Comparison of ENCODE assay signal across 1 cellular context in the genomic region with DNA sequence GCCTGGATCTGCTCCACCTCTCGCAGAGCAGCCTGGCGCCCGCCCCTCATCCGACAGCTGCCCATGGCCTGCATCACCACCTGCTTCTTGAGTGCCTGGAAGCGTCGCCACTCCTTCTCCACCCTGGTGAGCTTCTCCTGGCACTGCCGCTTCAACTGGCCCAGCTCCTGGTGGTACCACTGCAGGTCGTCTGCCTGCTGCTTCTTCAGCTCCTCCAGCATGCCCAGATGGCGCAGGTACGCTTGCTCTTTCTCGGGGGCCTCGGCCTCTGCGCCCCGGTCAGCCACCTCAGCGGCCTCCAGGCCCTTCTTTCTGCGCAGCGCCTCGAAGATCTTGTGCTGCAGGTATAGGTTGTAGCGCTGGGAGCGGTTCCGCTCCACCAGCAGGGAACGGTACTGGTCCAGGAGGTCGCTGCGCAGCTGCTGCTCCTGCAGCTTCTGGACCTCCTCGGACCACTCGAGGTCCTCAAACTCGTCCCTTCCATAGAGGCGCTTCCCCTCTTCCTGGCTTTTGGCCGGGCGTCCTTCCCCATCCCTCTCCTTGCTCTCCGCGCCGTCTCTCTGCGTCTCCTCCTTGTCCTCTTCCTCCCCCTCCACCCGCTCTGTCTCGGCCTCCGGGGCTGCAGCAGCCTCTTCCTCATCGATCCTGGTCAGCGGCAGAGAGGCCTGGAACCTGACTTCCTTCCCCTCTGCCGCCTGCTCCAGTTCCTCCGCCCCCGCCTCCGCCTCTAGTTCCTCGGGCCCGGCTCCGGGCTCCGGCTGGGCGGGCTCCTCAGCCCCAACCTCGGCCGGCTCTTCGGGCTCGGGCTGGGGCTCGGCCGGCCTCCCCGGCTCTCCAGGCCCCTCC.
TF ChIP-seq lines count a peak whose summit lies in the region.

No MANE protein-coding gene starts in this region.

TF ChIP-seq in K562, 482 proteins besides CTCF, POLR2A, EP300 and RAD21 (continued from another document and continues in another):
- TF ChIP-seq, protein P1, sequence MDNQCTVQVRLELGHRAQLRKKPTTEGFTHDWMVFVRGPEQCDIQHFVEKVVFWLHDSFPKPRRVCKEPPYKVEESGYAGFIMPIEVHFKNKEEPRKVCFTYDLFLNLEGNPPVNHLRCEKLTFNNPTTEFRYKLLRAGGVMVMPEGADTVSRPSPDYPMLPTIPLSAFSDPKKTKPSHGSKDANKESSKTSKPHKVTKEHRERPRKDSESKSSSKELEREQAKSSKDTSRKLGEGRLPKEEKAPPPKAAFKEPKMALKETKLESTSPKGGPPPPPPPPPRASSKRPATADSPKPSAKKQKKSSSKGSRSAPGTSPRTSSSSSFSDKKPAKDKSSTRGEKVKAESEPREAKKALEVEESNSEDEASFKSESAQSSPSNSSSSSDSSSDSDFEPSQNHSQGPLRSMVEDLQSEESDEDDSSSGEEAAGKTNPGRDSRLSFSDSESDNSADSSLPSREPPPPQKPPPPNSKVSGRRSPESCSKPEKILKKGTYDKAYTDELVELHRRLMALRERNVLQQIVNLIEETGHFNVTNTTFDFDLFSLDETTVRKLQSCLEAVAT (IDR thresholded peaks at IDR 0.05) = peak in 1 of 2 experiments; percentile 82; a peak in 1 of 4 replicates
- TF ChIP-seq SPI1 (IDR thresholded peaks at IDR 0.05; ENCODE audit: borderline replicate concordance, low read depth, low read length) = peak; percentile 56; the same call in 1 of the 2 replicates
- peak; percentile 0 for TF ChIP-seq CCNT2 (IDR thresholded peaks at IDR 0.05; ENCODE audit: borderline replicate concordance, extremely low read depth, insufficient read length, low read depth, low read length)
- TF ChIP-seq E2F3 (CRISPR knock-in tag; IDR thresholded peaks at IDR 0.05) = no peak
- TF ChIP-seq, protein P2, sequence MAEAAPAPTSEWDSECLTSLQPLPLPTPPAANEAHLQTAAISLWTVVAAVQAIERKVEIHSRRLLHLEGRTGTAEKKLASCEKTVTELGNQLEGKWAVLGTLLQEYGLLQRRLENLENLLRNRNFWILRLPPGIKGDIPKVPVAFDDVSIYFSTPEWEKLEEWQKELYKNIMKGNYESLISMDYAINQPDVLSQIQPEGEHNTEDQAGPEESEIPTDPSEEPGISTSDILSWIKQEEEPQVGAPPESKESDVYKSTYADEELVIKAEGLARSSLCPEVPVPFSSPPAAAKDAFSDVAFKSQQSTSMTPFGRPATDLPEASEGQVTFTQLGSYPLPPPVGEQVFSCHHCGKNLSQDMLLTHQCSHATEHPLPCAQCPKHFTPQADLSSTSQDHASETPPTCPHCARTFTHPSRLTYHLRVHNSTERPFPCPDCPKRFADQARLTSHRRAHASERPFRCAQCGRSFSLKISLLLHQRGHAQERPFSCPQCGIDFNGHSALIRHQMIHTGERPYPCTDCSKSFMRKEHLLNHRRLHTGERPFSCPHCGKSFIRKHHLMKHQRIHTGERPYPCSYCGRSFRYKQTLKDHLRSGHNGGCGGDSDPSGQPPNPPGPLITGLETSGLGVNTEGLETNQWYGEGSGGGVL (CRISPR knock-in tag; IDR thresholded peaks at IDR 0.05) = no peak
- TF ChIP-seq, protein P3, sequence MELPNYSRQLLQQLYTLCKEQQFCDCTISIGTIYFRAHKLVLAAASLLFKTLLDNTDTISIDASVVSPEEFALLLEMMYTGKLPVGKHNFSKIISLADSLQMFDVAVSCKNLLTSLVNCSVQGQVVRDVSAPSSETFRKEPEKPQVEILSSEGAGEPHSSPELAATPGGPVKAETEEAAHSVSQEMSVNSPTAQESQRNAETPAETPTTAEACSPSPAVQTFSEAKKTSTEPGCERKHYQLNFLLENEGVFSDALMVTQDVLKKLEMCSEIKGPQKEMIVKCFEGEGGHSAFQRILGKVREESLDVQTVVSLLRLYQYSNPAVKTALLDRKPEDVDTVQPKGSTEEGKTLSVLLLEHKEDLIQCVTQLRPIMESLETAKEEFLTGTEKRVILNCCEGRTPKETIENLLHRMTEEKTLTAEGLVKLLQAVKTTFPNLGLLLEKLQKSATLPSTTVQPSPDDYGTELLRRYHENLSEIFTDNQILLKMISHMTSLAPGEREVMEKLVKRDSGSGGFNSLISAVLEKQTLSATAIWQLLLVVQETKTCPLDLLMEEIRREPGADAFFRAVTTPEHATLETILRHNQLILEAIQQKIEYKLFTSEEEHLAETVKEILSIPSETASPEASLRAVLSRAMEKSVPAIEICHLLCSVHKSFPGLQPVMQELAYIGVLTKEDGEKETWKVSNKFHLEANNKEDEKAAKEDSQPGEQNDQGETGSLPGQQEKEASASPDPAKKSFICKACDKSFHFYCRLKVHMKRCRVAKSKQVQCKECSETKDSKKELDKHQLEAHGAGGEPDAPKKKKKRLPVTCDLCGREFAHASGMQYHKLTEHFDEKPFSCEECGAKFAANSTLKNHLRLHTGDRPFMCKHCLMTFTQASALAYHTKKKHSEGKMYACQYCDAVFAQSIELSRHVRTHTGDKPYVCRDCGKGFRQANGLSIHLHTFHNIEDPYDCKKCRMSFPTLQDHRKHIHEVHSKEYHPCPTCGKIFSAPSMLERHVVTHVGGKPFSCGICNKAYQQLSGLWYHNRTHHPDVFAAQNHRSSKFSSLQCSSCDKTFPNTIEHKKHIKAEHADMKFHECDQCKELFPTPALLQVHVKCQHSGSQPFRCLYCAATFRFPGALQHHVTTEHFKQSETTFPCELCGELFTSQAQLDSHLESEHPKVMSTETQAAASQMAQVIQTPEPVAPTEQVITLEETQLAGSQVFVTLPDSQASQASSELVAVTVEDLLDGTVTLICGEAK (IDR thresholded peaks at IDR 0.05) = 0 out of 2 replicates have a peak, but pooled peaks have one; percentile 17
- TF ChIP-seq, protein P3 (CRISPR knock-in tag; IDR thresholded peaks at IDR 0.05) = no peak
- TF ChIP-seq ZBED1 (IDR thresholded peaks at IDR 0.05) = peak; percentile 30; the same call in 1 of the 2 replicates
- TF ChIP-seq, protein P4, sequence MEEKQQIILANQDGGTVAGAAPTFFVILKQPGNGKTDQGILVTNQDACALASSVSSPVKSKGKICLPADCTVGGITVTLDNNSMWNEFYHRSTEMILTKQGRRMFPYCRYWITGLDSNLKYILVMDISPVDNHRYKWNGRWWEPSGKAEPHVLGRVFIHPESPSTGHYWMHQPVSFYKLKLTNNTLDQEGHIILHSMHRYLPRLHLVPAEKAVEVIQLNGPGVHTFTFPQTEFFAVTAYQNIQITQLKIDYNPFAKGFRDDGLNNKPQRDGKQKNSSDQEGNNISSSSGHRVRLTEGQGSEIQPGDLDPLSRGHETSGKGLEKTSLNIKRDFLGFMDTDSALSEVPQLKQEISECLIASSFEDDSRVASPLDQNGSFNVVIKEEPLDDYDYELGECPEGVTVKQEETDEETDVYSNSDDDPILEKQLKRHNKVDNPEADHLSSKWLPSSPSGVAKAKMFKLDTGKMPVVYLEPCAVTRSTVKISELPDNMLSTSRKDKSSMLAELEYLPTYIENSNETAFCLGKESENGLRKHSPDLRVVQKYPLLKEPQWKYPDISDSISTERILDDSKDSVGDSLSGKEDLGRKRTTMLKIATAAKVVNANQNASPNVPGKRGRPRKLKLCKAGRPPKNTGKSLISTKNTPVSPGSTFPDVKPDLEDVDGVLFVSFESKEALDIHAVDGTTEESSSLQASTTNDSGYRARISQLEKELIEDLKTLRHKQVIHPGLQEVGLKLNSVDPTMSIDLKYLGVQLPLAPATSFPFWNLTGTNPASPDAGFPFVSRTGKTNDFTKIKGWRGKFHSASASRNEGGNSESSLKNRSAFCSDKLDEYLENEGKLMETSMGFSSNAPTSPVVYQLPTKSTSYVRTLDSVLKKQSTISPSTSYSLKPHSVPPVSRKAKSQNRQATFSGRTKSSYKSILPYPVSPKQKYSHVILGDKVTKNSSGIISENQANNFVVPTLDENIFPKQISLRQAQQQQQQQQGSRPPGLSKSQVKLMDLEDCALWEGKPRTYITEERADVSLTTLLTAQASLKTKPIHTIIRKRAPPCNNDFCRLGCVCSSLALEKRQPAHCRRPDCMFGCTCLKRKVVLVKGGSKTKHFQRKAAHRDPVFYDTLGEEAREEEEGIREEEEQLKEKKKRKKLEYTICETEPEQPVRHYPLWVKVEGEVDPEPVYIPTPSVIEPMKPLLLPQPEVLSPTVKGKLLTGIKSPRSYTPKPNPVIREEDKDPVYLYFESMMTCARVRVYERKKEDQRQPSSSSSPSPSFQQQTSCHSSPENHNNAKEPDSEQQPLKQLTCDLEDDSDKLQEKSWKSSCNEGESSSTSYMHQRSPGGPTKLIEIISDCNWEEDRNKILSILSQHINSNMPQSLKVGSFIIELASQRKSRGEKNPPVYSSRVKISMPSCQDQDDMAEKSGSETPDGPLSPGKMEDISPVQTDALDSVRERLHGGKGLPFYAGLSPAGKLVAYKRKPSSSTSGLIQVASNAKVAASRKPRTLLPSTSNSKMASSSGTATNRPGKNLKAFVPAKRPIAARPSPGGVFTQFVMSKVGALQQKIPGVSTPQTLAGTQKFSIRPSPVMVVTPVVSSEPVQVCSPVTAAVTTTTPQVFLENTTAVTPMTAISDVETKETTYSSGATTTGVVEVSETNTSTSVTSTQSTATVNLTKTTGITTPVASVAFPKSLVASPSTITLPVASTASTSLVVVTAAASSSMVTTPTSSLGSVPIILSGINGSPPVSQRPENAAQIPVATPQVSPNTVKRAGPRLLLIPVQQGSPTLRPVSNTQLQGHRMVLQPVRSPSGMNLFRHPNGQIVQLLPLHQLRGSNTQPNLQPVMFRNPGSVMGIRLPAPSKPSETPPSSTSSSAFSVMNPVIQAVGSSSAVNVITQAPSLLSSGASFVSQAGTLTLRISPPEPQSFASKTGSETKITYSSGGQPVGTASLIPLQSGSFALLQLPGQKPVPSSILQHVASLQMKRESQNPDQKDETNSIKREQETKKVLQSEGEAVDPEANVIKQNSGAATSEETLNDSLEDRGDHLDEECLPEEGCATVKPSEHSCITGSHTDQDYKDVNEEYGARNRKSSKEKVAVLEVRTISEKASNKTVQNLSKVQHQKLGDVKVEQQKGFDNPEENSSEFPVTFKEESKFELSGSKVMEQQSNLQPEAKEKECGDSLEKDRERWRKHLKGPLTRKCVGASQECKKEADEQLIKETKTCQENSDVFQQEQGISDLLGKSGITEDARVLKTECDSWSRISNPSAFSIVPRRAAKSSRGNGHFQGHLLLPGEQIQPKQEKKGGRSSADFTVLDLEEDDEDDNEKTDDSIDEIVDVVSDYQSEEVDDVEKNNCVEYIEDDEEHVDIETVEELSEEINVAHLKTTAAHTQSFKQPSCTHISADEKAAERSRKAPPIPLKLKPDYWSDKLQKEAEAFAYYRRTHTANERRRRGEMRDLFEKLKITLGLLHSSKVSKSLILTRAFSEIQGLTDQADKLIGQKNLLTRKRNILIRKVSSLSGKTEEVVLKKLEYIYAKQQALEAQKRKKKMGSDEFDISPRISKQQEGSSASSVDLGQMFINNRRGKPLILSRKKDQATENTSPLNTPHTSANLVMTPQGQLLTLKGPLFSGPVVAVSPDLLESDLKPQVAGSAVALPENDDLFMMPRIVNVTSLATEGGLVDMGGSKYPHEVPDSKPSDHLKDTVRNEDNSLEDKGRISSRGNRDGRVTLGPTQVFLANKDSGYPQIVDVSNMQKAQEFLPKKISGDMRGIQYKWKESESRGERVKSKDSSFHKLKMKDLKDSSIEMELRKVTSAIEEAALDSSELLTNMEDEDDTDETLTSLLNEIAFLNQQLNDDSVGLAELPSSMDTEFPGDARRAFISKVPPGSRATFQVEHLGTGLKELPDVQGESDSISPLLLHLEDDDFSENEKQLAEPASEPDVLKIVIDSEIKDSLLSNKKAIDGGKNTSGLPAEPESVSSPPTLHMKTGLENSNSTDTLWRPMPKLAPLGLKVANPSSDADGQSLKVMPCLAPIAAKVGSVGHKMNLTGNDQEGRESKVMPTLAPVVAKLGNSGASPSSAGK (IDR thresholded peaks at IDR 0.05) = 0 out of 2 replicates have a peak, but pooled peaks have one; percentile 39
- TF ChIP-seq, protein P5, sequence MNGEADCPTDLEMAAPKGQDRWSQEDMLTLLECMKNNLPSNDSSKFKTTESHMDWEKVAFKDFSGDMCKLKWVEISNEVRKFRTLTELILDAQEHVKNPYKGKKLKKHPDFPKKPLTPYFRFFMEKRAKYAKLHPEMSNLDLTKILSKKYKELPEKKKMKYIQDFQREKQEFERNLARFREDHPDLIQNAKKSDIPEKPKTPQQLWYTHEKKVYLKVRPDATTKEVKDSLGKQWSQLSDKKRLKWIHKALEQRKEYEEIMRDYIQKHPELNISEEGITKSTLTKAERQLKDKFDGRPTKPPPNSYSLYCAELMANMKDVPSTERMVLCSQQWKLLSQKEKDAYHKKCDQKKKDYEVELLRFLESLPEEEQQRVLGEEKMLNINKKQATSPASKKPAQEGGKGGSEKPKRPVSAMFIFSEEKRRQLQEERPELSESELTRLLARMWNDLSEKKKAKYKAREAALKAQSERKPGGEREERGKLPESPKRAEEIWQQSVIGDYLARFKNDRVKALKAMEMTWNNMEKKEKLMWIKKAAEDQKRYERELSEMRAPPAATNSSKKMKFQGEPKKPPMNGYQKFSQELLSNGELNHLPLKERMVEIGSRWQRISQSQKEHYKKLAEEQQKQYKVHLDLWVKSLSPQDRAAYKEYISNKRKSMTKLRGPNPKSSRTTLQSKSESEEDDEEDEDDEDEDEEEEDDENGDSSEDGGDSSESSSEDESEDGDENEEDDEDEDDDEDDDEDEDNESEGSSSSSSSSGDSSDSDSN (IDR thresholded peaks at IDR 0.05; ENCODE audit: borderline replicate concordance in 1 of 2, low read depth in 2 of 2, low read length in 2 of 2) = peak; percentile 76 to 81; a peak in 2 of 4 replicates
- 0 out of 2 replicates have a peak, but pooled peaks have one; percentile 14 for TF ChIP-seq SMAD4 (CRISPR knock-in tag; conservative IDR thresholded peaks at IDR 0.05)
- TF ChIP-seq ZNF282 (CRISPR knock-in tag; IDR thresholded peaks at IDR 0.05) = 0 out of 2 replicates have a peak, but pooled peaks have one; percentile 37
- TF ChIP-seq ZBTB17 (CRISPR knock-in tag; IDR thresholded peaks at IDR 0.05) = peak; percentile 79
- no peak for TF ChIP-seq ASH1L (IDR thresholded peaks at IDR 0.05; ENCODE audit: borderline replicate concordance, low read depth, partially characterized antibody)
- peak; percentile 89 for TF ChIP-seq EGR1 (conservative IDR thresholded peaks at IDR 0.05)
- TF ChIP-seq ZNF121 (CRISPR knock-in tag; conservative IDR thresholded peaks at IDR 0.05) = no peak
- TF ChIP-seq POLR2G (IDR thresholded peaks at IDR 0.05; ENCODE audit: low read depth, low read length) = 0 out of 2 replicates have a peak, but pooled peaks have one; percentile 49
